Comparison of ENCODE assay signal across 1 cellular context in genomic region chr10:103202319-103202718, GRCh38.
TF ChIP-seq lines count a peak whose summit lies in the region.

No MANE protein-coding gene starts in this region.

TF ChIP-seq in IMR-90, 13 proteins besides CTCF, POLR2A, EP300 and RAD21:
- no peak for TF ChIP-seq ELK1 (IDR thresholded peaks at IDR 0.05; ENCODE audit: borderline replicate concordance, low read depth, low read length)
- no peak for TF ChIP-seq USF2 (IDR thresholded peaks at IDR 0.05; ENCODE audit: low read depth, low read length)
- no peak for TF ChIP-seq MAFK (IDR thresholded peaks at IDR 0.05; ENCODE audit: low read depth, low read length)
- no peak for TF ChIP-seq BHLHE40 (IDR thresholded peaks at IDR 0.05; ENCODE audit: low read depth, low read length)
- TF ChIP-seq MAZ (IDR thresholded peaks at IDR 0.05; ENCODE audit: borderline replicate concordance, low read depth, low read length), result no peak
- no peak for TF ChIP-seq RFX5 (IDR thresholded peaks at IDR 0.05; ENCODE audit: low read depth, low read length)
- TF ChIP-seq FOS (IDR thresholded peaks at IDR 0.05; ENCODE audit: low read depth, low read length), result no peak
- no peak for TF ChIP-seq NFE2L2 (IDR thresholded peaks at IDR 0.05; ENCODE audit: low read depth, low read length)
- no peak for TF ChIP-seq SMC3 (IDR thresholded peaks at IDR 0.05; ENCODE audit: low read depth, low read length)
- no peak for TF ChIP-seq MXI1 (IDR thresholded peaks at IDR 0.05; ENCODE audit: borderline replicate concordance, low read depth, low read length)
- TF ChIP-seq CEBPB (IDR thresholded peaks at IDR 0.05; ENCODE audit: low read depth, low read length), result no peak
- no peak for TF ChIP-seq RCOR1 (IDR thresholded peaks at IDR 0.05; ENCODE audit: insufficient replicate concordance, low read length)
- TF ChIP-seq CHD1 (IDR thresholded peaks at IDR 0.05; ENCODE audit: low read depth, low read length), result no peak
